In the genomic region with DNA sequence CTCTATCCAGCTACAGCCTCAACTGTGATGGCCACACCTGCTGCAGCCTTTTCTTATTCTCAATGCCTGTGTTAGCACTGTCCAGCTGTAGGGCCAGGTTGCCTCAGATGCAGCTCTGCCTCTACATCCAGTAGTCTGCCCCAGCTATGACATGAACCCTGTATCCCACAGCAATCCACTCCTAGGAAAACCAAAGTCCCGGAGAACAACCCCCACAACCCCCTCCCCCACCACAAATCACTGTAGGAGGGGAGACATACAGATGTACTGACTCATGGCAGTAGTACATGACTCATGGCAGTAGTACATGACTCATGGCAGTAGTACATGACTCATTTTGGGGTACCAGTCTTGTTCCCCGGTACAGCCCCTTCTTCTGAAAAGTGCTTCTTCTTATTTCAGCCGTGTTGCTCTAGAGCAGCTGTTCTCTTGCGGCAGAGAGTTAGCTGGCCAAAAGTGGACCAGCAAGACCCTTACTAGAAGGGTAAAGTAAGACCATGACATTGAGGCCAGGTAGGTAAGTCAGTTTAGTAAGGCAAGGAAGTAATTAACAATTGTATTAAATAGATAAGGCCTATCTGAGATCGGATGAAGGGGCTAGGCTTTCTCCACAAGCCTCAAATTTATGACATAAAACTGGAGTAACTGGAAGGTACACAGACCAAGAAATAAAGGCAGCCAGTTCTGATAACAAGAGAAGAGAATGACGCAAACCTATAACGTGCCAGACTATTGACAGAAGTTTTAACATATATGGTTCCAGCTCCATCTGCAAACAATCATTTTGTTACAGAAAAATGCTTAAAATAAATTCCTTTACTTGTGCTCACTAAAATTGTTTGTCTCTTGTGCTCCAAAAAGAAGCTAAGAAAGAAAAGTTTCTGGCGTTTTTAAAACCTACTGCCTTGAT, we compare ENCODE assay signal across 8 cellular contexts.
DNase-seq lines count a peak whose midpoint lies in the region; ATAC-seq and TF ChIP-seq lines count a peak whose summit lies in the region.

No MANE protein-coding gene starts in this region.

- DNase-seq in HK-2 (ENCODE audit: unreplicated experiment) (peak; percentile 35), glomerular visceral epithelial cell (ENCODE audit: extremely low spot score) (peak; percentile 75), kidney tubule cell (ENCODE audit: low spot score) (no peak), NOMO-1 treated with dmso at 0.1 percent for 144 hours (lab: John Stamatoyannopoulos, UW; ENCODE audit: unreplicated experiment) (no peak), NCI-H2029 (lab: John Stamatoyannopoulos, UW) (no peak), natural killer cell (no peak)

- TF ChIP-seq CTCF in natural killer cell (IDR thresholded peaks at IDR 0.05): no peak

- no peak overlapping the region for H3K4me3 Mint-ChIP-seq in natural killer cell

- H3K36me3 Mint-ChIP-seq in natural killer cell: no peaks in the 10 kb centered on the region

- H3K27me3 Mint-ChIP-seq in natural killer cell (ENCODE audit: low read depth in 2 of 2): no peaks in the 10 kb centered on the region

- ATAC-seq in GM18502 (IDR thresholded peaks at IDR 0.05; ENCODE audit: poor library complexity, unreplicated experiment) (peak; percentile 89), GM21723 (IDR thresholded peaks at IDR 0.05; ENCODE audit: unreplicated experiment) (peak; percentile 87), natural killer cell (no peak)

- intact Hi-C loops in natural killer cell (cut with micrococcal nuclease): no loop called here

- H3K27ac Mint-ChIP-seq in natural killer cell: no peak overlapping the region

- peaks cover 6 to 8% of the 10 kb centered on the region in 2 donors for H3K9me3 Mint-ChIP-seq in natural killer cell

- H3K4me1 Mint-ChIP-seq in natural killer cell: no peaks in the 10 kb centered on the region

Comparison
In these comparisons a context has a peak if more than half of its experiments do, and no peak if none do; other contexts are left out.
1. ATAC-seq: peak in GM18502 (single experiment) and GM21723 (single experiment); none in natural killer cell (0 of 3).
2. DNase-seq: peak in HK-2 (single experiment) and glomerular visceral epithelial cell (single experiment); none in kidney tubule cell (single experiment), NOMO-1 treated with dmso at 0.1 percent for 144 hours (single experiment), NCI-H2029 (single experiment) and natural killer cell (single experiment).